Comparison of ENCODE assay signal across 8 cellular contexts in genomic region chrX:153334654-153335295, GRCh38. TPM values are rescaled to one million over a fixed set of nuclear protein-coding genes. Genes with fewer than 3 reads are reported as not detected.
DNase-seq lines count a peak whose midpoint lies in the region; ATAC-seq and TF ChIP-seq lines count a peak whose summit lies in the region.

No MANE protein-coding gene starts in this region.

- H3K27ac ChIP-seq in AG04450 (ENCODE audit: low read depth, low read length), result peak overlapping the region; percentile 21

- no peak for ATAC-seq in naive B cell (ENCODE audit: low read depth in 2 of 2)
- no peak for ATAC-seq in HG03432 (IDR thresholded peaks at IDR 0.05; ENCODE audit: unreplicated experiment)

- H3K4me1 Mint-ChIP-seq in IgD-negative memory B cell, result peaks cover 18 to 28% (median 25%) of the 10 kb centered on the region in 3 donors
- peaks cover 18% of the 10 kb centered on the region for H3K4me1 Mint-ChIP-seq in chondrocyte (ENCODE audit: low read depth)
- peaks cover 24 to 41% (median 36%) of the 10 kb centered on the region in 3 donors for H3K4me1 Mint-ChIP-seq in naive B cell

- TF ChIP-seq CTCF in AG04450 (IDR thresholded peaks at IDR 0.05; ENCODE audit: low read depth, low read length), result no peak
- TF ChIP-seq CTCF in chondrocyte (IDR thresholded peaks at IDR 0.05), result no peak

- H3K4me3 Mint-ChIP-seq in IgD-negative memory B cell (peak overlapping the region; percentile 81 to 95 (median 85)), chondrocyte (ENCODE audit: unreplicated experiment) (peak overlapping the region; percentile 78), naive B cell (peak overlapping the region; percentile 76 to 95 (median 82))

- DNase-seq in AG04450 (ENCODE audit: low read depth, low spot score) (no peak), chondrocyte (ENCODE audit: low spot score) (peak; percentile 52), naive B cell (no peak), NCI-H510A treated with DMSO at 0.1 percent for 48 hours (lab: John Stamatoyannopoulos, UW) (no peak), activated gamma-delta T cell (lab: John Stamatoyannopoulos, UW) (no peak)
- no peak for DNase-seq in effector CD4-positive, alpha-beta T cell

- H3K27me3 ChIP-seq in AG04450 (ENCODE audit: control insufficient read depth, insufficient read depth, low read length), result peaks cover 6% of the 10 kb centered on the region

- H3K4me3 ChIP-seq in AG04450 (ENCODE audit: low read depth, low read length), result peak overlapping the region; percentile 71

- H3K9me3 Mint-ChIP-seq in IgD-negative memory B cell (no peaks in the 10 kb centered on the region), chondrocyte (ENCODE audit: low read depth) (peaks cover 5% of the 10 kb centered on the region), naive B cell (peaks cover 0 to 4% (median 0%) of the 10 kb centered on the region in 7 donors)

- H3K9me3 ChIP-seq in AG04450 (ENCODE audit: control insufficient read depth, insufficient read depth, low read length), result no peaks in the 10 kb centered on the region

- peak overlapping the region in 2 of 3 donors; percentile 76 to 86 for H3K27ac Mint-ChIP-seq in IgD-negative memory B cell
- peak overlapping the region; percentile 85 for H3K27ac Mint-ChIP-seq in chondrocyte (ENCODE audit: unreplicated experiment)
- H3K27ac Mint-ChIP-seq in naive B cell, result peak overlapping the region in 4 of 6 donors; percentile 72 to 93 (median 90)

- H3K27me3 Mint-ChIP-seq in IgD-negative memory B cell (no peaks in the 10 kb centered on the region), chondrocyte (ENCODE audit: low read depth) (no peaks in the 10 kb centered on the region), naive B cell (no peaks in the 10 kb centered on the region)

- H3K36me3 Mint-ChIP-seq in IgD-negative memory B cell (no peaks in the 10 kb centered on the region), chondrocyte (ENCODE audit: low read depth) (no peaks in the 10 kb centered on the region), naive B cell (no peaks in the 10 kb centered on the region)

- POLR2A ChIA-PET in AG04450 (lab: Yijun Ruan, JAX), result interaction anchor here (0.6 to 1.0 kb wide), 4 partner anchors 10 to 170 kb away, joined by 3 to 4 read pairs (median 4); no protein-coding TSS in a partner anchor

- CTCF ChIA-PET in AG04450 (lab: Charles Lee), result no interaction called here

RNA-seq across cellular contexts. Expression of gene ZNF275, which starts 0.8 kb away (rescaled TPM):
- 13.7 and 15.0 TPM in 2 replicates for polyA plus RNA-seq in AG04450 (2011; rRNA removed)
- 21.8 and 22.8 TPM in 2 replicates for polyA minus RNA-seq in AG04450 (2011; rRNA and poly(A)+ RNA removed)
- 4.9 TPM for polyA plus RNA-seq in IgD-negative memory B cell
- 16.9 to 20.2 TPM (median 19.8 TPM) in 3 replicates for total RNA-seq in chondrocyte
- polyA plus RNA-seq in naive B cell (ENCODE audit: low read depth in 6 of 6), result 10 to 100 TPM in 1 of 6 donors, 1 to 10 TPM in 5; 4.6 to 11.1 (median 7.2) TPM

RNA-seq across cellular contexts. Expression of gene PNMA6F, which starts 13.2 kb away (rescaled TPM):
- polyA plus RNA-seq in AG04450 (2011; rRNA removed) (not detected in 2 replicates), IgD-negative memory B cell (not detected), naive B cell (ENCODE audit: low read depth in 6 of 6) (not detected)
- polyA minus RNA-seq in AG04450 (2011; rRNA and poly(A)+ RNA removed), result not detected in 2 replicates
- not detected in 3 replicates for total RNA-seq in chondrocyte
